Comparison of ENCODE assay signal across 1 cellular context in genomic region chr5:160685219-160685618, GRCh38.
TF ChIP-seq lines count a peak whose summit lies in the region.

No MANE protein-coding gene starts in this region.

TF ChIP-seq in GM23338, 12 proteins besides CTCF, POLR2A, EP300 and RAD21:
- no peak for TF ChIP-seq ZNF462 (CRISPR knock-in tag; IDR thresholded peaks at IDR 0.05)
- no peak for TF ChIP-seq ETS1 (IDR thresholded peaks at IDR 0.05)
- no peak for TF ChIP-seq NANOG (IDR thresholded peaks at IDR 0.05; ENCODE audit: borderline replicate concordance)
- no peak for TF ChIP-seq POLR2AphosphoS5 (IDR thresholded peaks at IDR 0.05; ENCODE audit: low read depth)
- TF ChIP-seq EZH2 (IDR thresholded peaks at IDR 0.05; ENCODE audit: low read depth, unreplicated experiment), result no peak
- TF ChIP-seq STAT1 (IDR thresholded peaks at IDR 0.05; ENCODE audit: unreplicated experiment), result no peak
- no peak for TF ChIP-seq ZNF331 (CRISPR knock-in tag; IDR thresholded peaks at IDR 0.05; ENCODE audit: low read depth)
- no peak for TF ChIP-seq CREB1 (CRISPR knock-in tag; IDR thresholded peaks at IDR 0.05; ENCODE audit: low read depth)
